ENCODE assay signal across 1 cellular context in genomic region chr15:89042387-89042786, GRCh38.
TF ChIP-seq lines count a peak whose summit lies in the region.

No MANE protein-coding gene starts in this region.

TF ChIP-seq in HEK293, 187 proteins besides CTCF, POLR2A, EP300 and RAD21 (continued from another document):
- no peak for TF ChIP-seq ZNF280C (tag by site-specific recombination; IDR thresholded peaks at IDR 0.05)
- no peak for TF ChIP-seq SETDB1 (IDR thresholded peaks at IDR 0.05; ENCODE audit: insufficient read length, low read length)
- TF ChIP-seq, protein P1, sequence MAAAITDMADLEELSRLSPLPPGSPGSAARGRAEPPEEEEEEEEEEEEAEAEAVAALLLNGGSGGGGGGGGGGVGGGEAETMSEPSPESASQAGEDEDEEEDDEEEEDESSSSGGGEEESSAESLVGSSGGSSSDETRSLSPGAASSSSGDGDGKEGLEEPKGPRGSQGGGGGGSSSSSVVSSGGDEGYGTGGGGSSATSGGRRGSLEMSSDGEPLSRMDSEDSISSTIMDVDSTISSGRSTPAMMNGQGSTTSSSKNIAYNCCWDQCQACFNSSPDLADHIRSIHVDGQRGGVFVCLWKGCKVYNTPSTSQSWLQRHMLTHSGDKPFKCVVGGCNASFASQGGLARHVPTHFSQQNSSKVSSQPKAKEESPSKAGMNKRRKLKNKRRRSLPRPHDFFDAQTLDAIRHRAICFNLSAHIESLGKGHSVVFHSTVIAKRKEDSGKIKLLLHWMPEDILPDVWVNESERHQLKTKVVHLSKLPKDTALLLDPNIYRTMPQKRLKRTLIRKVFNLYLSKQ (tag by site-specific recombination; IDR thresholded peaks at IDR 0.05; ENCODE audit: borderline replicate concordance), result peak; percentile 76; the same call in 1 of the 2 replicates
- TF ChIP-seq SALL2 (tag by site-specific recombination; IDR thresholded peaks at IDR 0.05; ENCODE audit: borderline replicate concordance), result no peak
- TF ChIP-seq ZNF501 (tag by site-specific recombination; IDR thresholded peaks at IDR 0.05), result peak; percentile 85
- TF ChIP-seq ZNF521 (tag by site-specific recombination; IDR thresholded peaks at IDR 0.05), result no peak
- TF ChIP-seq, protein P2, sequence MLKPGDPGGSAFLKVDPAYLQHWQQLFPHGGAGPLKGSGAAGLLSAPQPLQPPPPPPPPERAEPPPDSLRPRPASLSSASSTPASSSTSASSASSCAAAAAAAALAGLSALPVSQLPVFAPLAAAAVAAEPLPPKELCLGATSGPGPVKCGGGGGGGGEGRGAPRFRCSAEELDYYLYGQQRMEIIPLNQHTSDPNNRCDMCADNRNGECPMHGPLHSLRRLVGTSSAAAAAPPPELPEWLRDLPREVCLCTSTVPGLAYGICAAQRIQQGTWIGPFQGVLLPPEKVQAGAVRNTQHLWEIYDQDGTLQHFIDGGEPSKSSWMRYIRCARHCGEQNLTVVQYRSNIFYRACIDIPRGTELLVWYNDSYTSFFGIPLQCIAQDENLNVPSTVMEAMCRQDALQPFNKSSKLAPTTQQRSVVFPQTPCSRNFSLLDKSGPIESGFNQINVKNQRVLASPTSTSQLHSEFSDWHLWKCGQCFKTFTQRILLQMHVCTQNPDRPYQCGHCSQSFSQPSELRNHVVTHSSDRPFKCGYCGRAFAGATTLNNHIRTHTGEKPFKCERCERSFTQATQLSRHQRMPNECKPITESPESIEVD (tag by site-specific recombination; IDR thresholded peaks at IDR 0.05), result no peak
- TF ChIP-seq ZNF654 (tag by site-specific recombination; IDR thresholded peaks at IDR 0.05; ENCODE audit: low read depth), result peak; percentile 41
- TF ChIP-seq ZNF510 (tag by site-specific recombination; IDR thresholded peaks at IDR 0.05; ENCODE audit: insufficient replicate concordance), result peak; percentile 87
- peak; percentile 64; the same call in 1 of the 2 replicates for TF ChIP-seq ZNF433 (tag by site-specific recombination; IDR thresholded peaks at IDR 0.05; ENCODE audit: low read depth)
- peak; percentile 87 for TF ChIP-seq ZBTB8A (tag by site-specific recombination; IDR thresholded peaks at IDR 0.05)
- no peak for TF ChIP-seq ZNF837 (tag by site-specific recombination; IDR thresholded peaks at IDR 0.05)
- TF ChIP-seq ZNF266 (tag by site-specific recombination; IDR thresholded peaks at IDR 0.05; ENCODE audit: low read depth), result peak; percentile 92
- no peak for TF ChIP-seq ZNF600 (tag by site-specific recombination; IDR thresholded peaks at IDR 0.05)
- TF ChIP-seq ZBTB21 (tag by site-specific recombination; IDR thresholded peaks at IDR 0.05), result peak; percentile 59; the same call in 1 of the 2 replicates
- TF ChIP-seq ZNF549 (tag by site-specific recombination; IDR thresholded peaks at IDR 0.05), result no peak
- 0 out of 2 replicates have a peak, but pooled peaks have one; percentile 67 for TF ChIP-seq ZNF639 (tag by site-specific recombination; IDR thresholded peaks at IDR 0.05)
- no peak for TF ChIP-seq SCRT2 (tag by site-specific recombination; IDR thresholded peaks at IDR 0.05)
- TF ChIP-seq HIC1 (tag by site-specific recombination; IDR thresholded peaks at IDR 0.05), result no peak
- TF ChIP-seq ZNF202 (tag by site-specific recombination; IDR thresholded peaks at IDR 0.05; ENCODE audit: borderline replicate concordance), result peak; percentile 95
- no peak for TF ChIP-seq FEZF1 (tag by site-specific recombination; IDR thresholded peaks at IDR 0.05)
- no peak for TF ChIP-seq ZEB2 (tag by site-specific recombination; IDR thresholded peaks at IDR 0.05)
- TF ChIP-seq, protein P3, sequence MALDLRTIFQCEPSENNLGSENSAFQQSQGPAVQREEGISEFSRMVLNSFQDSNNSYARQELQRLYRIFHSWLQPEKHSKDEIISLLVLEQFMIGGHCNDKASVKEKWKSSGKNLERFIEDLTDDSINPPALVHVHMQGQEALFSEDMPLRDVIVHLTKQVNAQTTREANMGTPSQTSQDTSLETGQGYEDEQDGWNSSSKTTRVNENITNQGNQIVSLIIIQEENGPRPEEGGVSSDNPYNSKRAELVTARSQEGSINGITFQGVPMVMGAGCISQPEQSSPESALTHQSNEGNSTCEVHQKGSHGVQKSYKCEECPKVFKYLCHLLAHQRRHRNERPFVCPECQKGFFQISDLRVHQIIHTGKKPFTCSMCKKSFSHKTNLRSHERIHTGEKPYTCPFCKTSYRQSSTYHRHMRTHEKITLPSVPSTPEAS (tag by site-specific recombination; IDR thresholded peaks at IDR 0.05), result no peak
- TF ChIP-seq, protein P4, sequence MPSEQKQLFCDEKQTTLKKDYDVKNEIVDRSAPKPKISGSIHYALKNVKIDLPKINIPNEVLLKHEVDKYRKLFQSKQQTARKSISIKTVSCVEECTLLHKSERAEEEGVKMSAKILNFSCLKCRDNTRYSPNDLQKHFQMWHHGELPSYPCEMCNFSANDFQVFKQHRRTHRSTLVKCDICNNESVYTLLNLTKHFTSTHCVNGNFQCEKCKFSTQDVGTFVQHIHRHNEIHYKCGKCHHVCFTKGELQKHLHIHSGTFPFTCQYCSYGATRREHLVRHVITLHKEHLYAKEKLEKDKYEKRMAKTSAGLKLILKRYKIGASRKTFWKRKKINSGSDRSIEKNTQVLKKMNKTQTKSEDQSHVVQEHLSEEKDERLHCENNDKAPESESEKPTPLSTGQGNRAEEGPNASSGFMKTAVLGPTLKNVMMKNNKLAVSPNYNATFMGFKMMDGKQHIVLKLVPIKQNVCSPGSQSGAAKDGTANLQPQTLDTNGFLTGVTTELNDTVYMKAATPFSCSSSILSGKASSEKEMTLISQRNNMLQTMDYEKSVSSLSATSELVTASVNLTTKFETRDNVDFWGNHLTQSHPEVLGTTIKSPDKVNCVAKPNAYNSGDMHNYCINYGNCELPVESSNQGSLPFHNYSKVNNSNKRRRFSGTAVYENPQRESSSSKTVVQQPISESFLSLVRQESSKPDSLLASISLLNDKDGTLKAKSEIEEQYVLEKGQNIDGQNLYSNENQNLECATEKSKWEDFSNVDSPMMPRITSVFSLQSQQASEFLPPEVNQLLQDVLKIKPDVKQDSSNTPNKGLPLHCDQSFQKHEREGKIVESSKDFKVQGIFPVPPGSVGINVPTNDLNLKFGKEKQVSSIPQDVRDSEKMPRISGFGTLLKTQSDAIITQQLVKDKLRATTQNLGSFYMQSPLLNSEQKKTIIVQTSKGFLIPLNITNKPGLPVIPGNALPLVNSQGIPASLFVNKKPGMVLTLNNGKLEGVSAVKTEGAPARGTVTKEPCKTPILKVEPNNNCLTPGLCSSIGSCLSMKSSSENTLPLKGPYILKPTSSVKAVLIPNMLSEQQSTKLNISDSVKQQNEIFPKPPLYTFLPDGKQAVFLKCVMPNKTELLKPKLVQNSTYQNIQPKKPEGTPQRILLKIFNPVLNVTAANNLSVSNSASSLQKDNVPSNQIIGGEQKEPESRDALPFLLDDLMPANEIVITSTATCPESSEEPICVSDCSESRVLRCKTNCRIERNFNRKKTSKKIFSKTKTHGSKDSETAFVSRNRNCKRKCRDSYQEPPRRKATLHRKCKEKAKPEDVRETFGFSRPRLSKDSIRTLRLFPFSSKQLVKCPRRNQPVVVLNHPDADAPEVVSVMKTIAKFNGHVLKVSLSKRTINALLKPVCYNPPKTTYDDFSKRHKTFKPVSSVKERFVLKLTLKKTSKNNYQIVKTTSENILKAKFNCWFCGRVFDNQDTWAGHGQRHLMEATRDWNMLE (tag by site-specific recombination; conservative IDR thresholded peaks at IDR 0.05; ENCODE audit: low read depth), result peak; percentile 98
- TF ChIP-seq ZNF274 (IDR thresholded peaks at IDR 0.05; ENCODE audit: low read length), result no peak
- TF ChIP-seq ZNF274 (tag by site-specific recombination; IDR thresholded peaks at IDR 0.05; ENCODE audit: borderline replicate concordance), result no peak
- TF ChIP-seq REPIN1 (tag by site-specific recombination; IDR thresholded peaks at IDR 0.05; ENCODE audit: low read depth), result no peak; the same call in 1 of the 2 replicates
- TF ChIP-seq ZNF776 (tag by site-specific recombination; IDR thresholded peaks at IDR 0.05; ENCODE audit: borderline replicate concordance), result no peak
- peak; percentile 93 for TF ChIP-seq ZNF426 (tag by site-specific recombination; IDR thresholded peaks at IDR 0.05)
- no peak for TF ChIP-seq SCRT1 (tag by site-specific recombination; IDR thresholded peaks at IDR 0.05; ENCODE audit: borderline replicate concordance)
- TF ChIP-seq ZNF324 (tag by site-specific recombination; IDR thresholded peaks at IDR 0.05), result no peak
- TF ChIP-seq ZFP3 (tag by site-specific recombination; IDR thresholded peaks at IDR 0.05; ENCODE audit: low read depth), result peak; percentile 27; the same call in 1 of the 2 replicates
- peak; percentile 79 for TF ChIP-seq ZFP37 (tag by site-specific recombination; IDR thresholded peaks at IDR 0.05)
- TF ChIP-seq ZNF223 (tag by site-specific recombination; IDR thresholded peaks at IDR 0.05), result 0 out of 2 replicates have a peak, but pooled peaks have one; percentile 33
- peak; percentile 53; the same call in 1 of the 2 replicates for TF ChIP-seq GLI2 (tag by site-specific recombination; IDR thresholded peaks at IDR 0.05; ENCODE audit: borderline replicate concordance, low read depth)
- TF ChIP-seq ZNF24 (tag by site-specific recombination; IDR thresholded peaks at IDR 0.05), result peak; percentile 30; the same call in 1 of the 2 replicates
- TF ChIP-seq KLF9 (tag by site-specific recombination; IDR thresholded peaks at IDR 0.05; ENCODE audit: low read depth), result no peak
- 0 out of 2 replicates have a peak, but pooled peaks have one; percentile 37 for TF ChIP-seq ZNF610 (tag by site-specific recombination; IDR thresholded peaks at IDR 0.05; ENCODE audit: borderline replicate concordance)
- no peak for TF ChIP-seq ZNF785 (tag by site-specific recombination; IDR thresholded peaks at IDR 0.05)
- no peak for TF ChIP-seq GLIS1 (tag by site-specific recombination; IDR thresholded peaks at IDR 0.05)
- TF ChIP-seq ZNF624 (tag by site-specific recombination; IDR thresholded peaks at IDR 0.05), result no peak
- TF ChIP-seq ZNF777 (tag by site-specific recombination; IDR thresholded peaks at IDR 0.05; ENCODE audit: borderline replicate concordance), result no peak
- TF ChIP-seq ZNF354C (tag by site-specific recombination; IDR thresholded peaks at IDR 0.05; ENCODE audit: borderline replicate concordance, low read depth), result 0 out of 2 replicates have a peak, but pooled peaks have one; percentile 66
- TF ChIP-seq ZNF792 (tag by site-specific recombination; IDR thresholded peaks at IDR 0.05), result no peak
- peak; percentile 79 for TF ChIP-seq ZNF366 (tag by site-specific recombination; conservative IDR thresholded peaks at IDR 0.05)
- TF ChIP-seq ZNF350 (tag by site-specific recombination; IDR thresholded peaks at IDR 0.05), result no peak
- TF ChIP-seq KLF7 (tag by site-specific recombination; IDR thresholded peaks at IDR 0.05; ENCODE audit: borderline replicate concordance), result peak; percentile 53; the same call in 1 of the 2 replicates
- no peak for TF ChIP-seq IKZF3 (tag by site-specific recombination; IDR thresholded peaks at IDR 0.05)
- TF ChIP-seq ZNF2 (tag by site-specific recombination; IDR thresholded peaks at IDR 0.05), result no peak
